Comparison of ENCODE assay signal across 23 cellular contexts in genomic region chr17:5864910-5865657, GRCh38.
DNase-seq lines count a peak whose midpoint lies in the region; ATAC-seq and TF ChIP-seq lines count a peak whose summit lies in the region.
"Had no signal": no experiment of that assay in that cellular context is flagged by ENCODE, and none has a peak within 500 bp of the region (broad histone marks: within the 10 kb centered on the region; RNA-seq: fewer than 3 reads in every experiment).

No MANE protein-coding gene starts in this region.

- TF ChIP-seq POLR2A in esophagus muscularis mucosa (IDR thresholded peaks at IDR 0.05; ENCODE audit: low read depth): no peak

- H3K9me3 ChIP-seq in esophagus muscularis mucosa (no peaks in the 10 kb centered on the region), psoas muscle (no peaks in the 10 kb centered on the region), mucosa of descending colon (no peaks in the 10 kb centered on the region), Caco-2 (no peaks in the 10 kb centered on the region)
- H3K9me3 ChIP-seq: MG63 had no signal

- no peak for TF ChIP-seq EP300 in esophagus muscularis mucosa (IDR thresholded peaks at IDR 0.05)

- H3K36me3 ChIP-seq in esophagus muscularis mucosa: no peaks in the 10 kb centered on the region
- no peaks in the 10 kb centered on the region for H3K36me3 ChIP-seq in psoas muscle (ENCODE audit: insufficient read depth in 1 of 2, low read depth in 1 of 2)
- no peaks in the 10 kb centered on the region for H3K36me3 ChIP-seq in mucosa of descending colon (ENCODE audit: low read depth)
- no peaks in the 10 kb centered on the region for H3K36me3 ChIP-seq in Caco-2 (ENCODE audit: control insufficient read depth, insufficient read depth, low read length)
- H3K36me3 ChIP-seq: MG63 had no signal

- ATAC-seq in stimulated activated naive CD8-positive, alpha-beta T cell treated with anti-CD3 and anti-CD28 coated beads, Interleukin-15, amount 100 ng/mL, for 72 hours: no peak
- no peak for ATAC-seq in stimulated activated naive CD8-positive, alpha-beta T cell treated with anti-CD3 and anti-CD28 coated beads, Interleukin-15, Interleukin-2, amounts not matched to agents 100 U/mL and 50 U/mL, for 24 hours
- ATAC-seq in psoas muscle (peak in 2 of 4 donors; percentile 67 to 73), mucosa of descending colon (no peak), GM18861 (IDR thresholded peaks at IDR 0.05; ENCODE audit: unreplicated experiment) (no peak)
- ATAC-seq: HCT116, Panc1 had no signal

- H3K27ac Mint-ChIP-seq in stimulated activated naive CD8-positive, alpha-beta T cell treated with anti-CD3 and anti-CD28 coated beads, Interleukin-15, amount 100 ng/mL, for 72 hours: peak overlapping the region; percentile 6 to 45
- no peak overlapping the region for H3K27ac Mint-ChIP-seq in Caco-2 (ENCODE audit: unreplicated experiment)
- H3K27ac Mint-ChIP-seq: CD8-positive, alpha-beta memory T cell; IgD-negative memory B cell had no signal

- no peak for DNase-seq in stimulated activated naive CD8-positive, alpha-beta T cell treated with anti-CD3 and anti-CD28 coated beads, Interleukin-15, amount 100 ng/mL, for 72 hours
- no peak for DNase-seq in stimulated activated naive CD8-positive, alpha-beta T cell treated with anti-CD3 and anti-CD28 coated beads, Interleukin-15, Interleukin-2, amounts not matched to agents 100 U/mL and 50 U/mL, for 24 hours
- DNase-seq in esophagus muscularis mucosa (ENCODE audit: extremely low spot score) (peak; percentile 24), psoas muscle (no peak), mucosa of descending colon (no peak), Caco-2 (no peak)
- DNase-seq: ACHN; C1 segment of cervical spinal cord; CD8-positive, alpha-beta memory T cell; DND-41; GM23248; Kasumi-1; MG63; NCI-H1048; NCI-H1436 treated with DMSO at 0.1 percent for 48 hours; NCI-H2029 treated with DMSO at 0.1 percent for 48 hours; NCI-H2171 treated with DMSO at 0.1 percent for 48 hours; NCI-H446; NCI-H526 treated with DMSO at 0.1 percent for 48 hours had no signal

- CTCF ChIA-PET in Caco-2 (lab: Charles Lee): no interaction called here

- WGBS in esophagus muscularis mucosa: 68% methylated on average over 7 of the region's 7 CpGs
- 20 to 27% (median 24%) methylated on average over 7 of the region's 7 CpGs for WGBS in psoas muscle, 3 donors

- no peaks in the 10 kb centered on the region for H3K9me3 Mint-ChIP-seq in stimulated activated naive CD8-positive, alpha-beta T cell treated with anti-CD3 and anti-CD28 coated beads, Interleukin-15, amount 100 ng/mL, for 72 hours
- H3K9me3 Mint-ChIP-seq in Caco-2 (ENCODE audit: unreplicated experiment): no peaks in the 10 kb centered on the region
- H3K9me3 Mint-ChIP-seq: CD8-positive, alpha-beta memory T cell; IgD-negative memory B cell had no signal

- intact Hi-C loops in esophagus muscularis mucosa (cut with DNase I) (no loop called here), psoas muscle (cut with DNase I) (no loop called here), mucosa of descending colon (cut with DNase I, micrococcal nuclease) (no loop called here), Caco-2 (cut with micrococcal nuclease; ENCODE audit: unreplicated experiment) (no loop called here)

- no peaks in the 10 kb centered on the region for H3K36me3 Mint-ChIP-seq in Caco-2 (ENCODE audit: insufficient read depth, unreplicated experiment)
- H3K36me3 Mint-ChIP-seq: CD8-positive, alpha-beta memory T cell; IgD-negative memory B cell had no signal

- POLR2A ChIA-PET in Caco-2 (lab: Charles Lee): no interaction called here

- peaks cover 5% of the 10 kb centered on the region for H3K4me1 Mint-ChIP-seq in stimulated activated naive CD8-positive, alpha-beta T cell treated with anti-CD3 and anti-CD28 coated beads, Interleukin-15, amount 100 ng/mL, for 72 hours
- no peaks in the 10 kb centered on the region for H3K4me1 Mint-ChIP-seq in Caco-2 (ENCODE audit: low read depth, unreplicated experiment)
- H3K4me1 Mint-ChIP-seq: CD8-positive, alpha-beta memory T cell; IgD-negative memory B cell had no signal

- TF ChIP-seq CTCF in esophagus muscularis mucosa (IDR thresholded peaks at IDR 0.05): no peak
- TF ChIP-seq CTCF in psoas muscle (IDR thresholded peaks at IDR 0.05): no peak
- no peak for TF ChIP-seq CTCF in mucosa of descending colon (IDR thresholded peaks at IDR 0.05)
- TF ChIP-seq CTCF in Caco-2 (IDR thresholded peaks at IDR 0.05; ENCODE audit: insufficient read depth in 1 of 2, low read depth in 1 of 2, low read length in 1 of 2, severe bottlenecking in 1 of 2, unreplicated experiment in 1 of 2): no peak

- H3K27ac ChIP-seq in esophagus muscularis mucosa (replicated peaks in 1 of 4): no peak overlapping the region
- peak overlapping the region; percentile 39 for H3K27ac ChIP-seq in psoas muscle
- H3K27ac ChIP-seq: GM23248 had no signal

- H3K27me3 ChIP-seq in esophagus muscularis mucosa: peaks cover 0 to 4% (median 0%) of the 10 kb centered on the region in 4 donors
- H3K27me3 ChIP-seq in psoas muscle (ENCODE audit: insufficient read depth in 3 of 3, low read length in 2 of 3): no peaks in the 10 kb centered on the region
- H3K27me3 ChIP-seq in Caco-2 (replicated peaks; ENCODE audit: control insufficient read depth, insufficient read depth, low read length): no peaks in the 10 kb centered on the region
- H3K27me3 ChIP-seq: MG63 had no signal

- H3K4me3 ChIP-seq in esophagus muscularis mucosa (no peak overlapping the region), psoas muscle (no peak overlapping the region), mucosa of descending colon (no peak overlapping the region), Caco-2 (ENCODE audit: low read depth, low read length) (no peak overlapping the region)
- H3K4me3 ChIP-seq: GM23248, MG63 had no signal

- peaks cover 32% of the 10 kb centered on the region for H3K27me3 Mint-ChIP-seq in stimulated activated naive CD8-positive, alpha-beta T cell treated with anti-CD3 and anti-CD28 coated beads, Interleukin-15, amount 100 ng/mL, for 72 hours
- peaks cover 5% of the 10 kb centered on the region for H3K27me3 Mint-ChIP-seq in Caco-2 (ENCODE audit: insufficient read depth, unreplicated experiment)

- no TSS peak for BruUV-seq in Caco-2 (replicated peaks; lab: Mats Ljungman, UMichigan)

- H3K4me1 ChIP-seq in esophagus muscularis mucosa: no peaks in the 10 kb centered on the region
- peaks cover 13% of the 10 kb centered on the region for H3K4me1 ChIP-seq in psoas muscle
- H3K4me1 ChIP-seq in mucosa of descending colon (ENCODE audit: low read depth): no peaks in the 10 kb centered on the region
- H3K4me1 ChIP-seq in Caco-2: no peaks in the 10 kb centered on the region

- H3K4me3 Mint-ChIP-seq in stimulated activated naive CD8-positive, alpha-beta T cell treated with anti-CD3 and anti-CD28 coated beads, Interleukin-15, amount 100 ng/mL, for 72 hours: no peak overlapping the region
- no peak overlapping the region for H3K4me3 Mint-ChIP-seq in Caco-2 (ENCODE audit: unreplicated experiment)
- H3K4me3 Mint-ChIP-seq: CD8-positive, alpha-beta memory T cell; IgD-negative memory B cell had no signal
